Comparison of ENCODE assay signal across 1 cellular context in the genomic region with DNA sequence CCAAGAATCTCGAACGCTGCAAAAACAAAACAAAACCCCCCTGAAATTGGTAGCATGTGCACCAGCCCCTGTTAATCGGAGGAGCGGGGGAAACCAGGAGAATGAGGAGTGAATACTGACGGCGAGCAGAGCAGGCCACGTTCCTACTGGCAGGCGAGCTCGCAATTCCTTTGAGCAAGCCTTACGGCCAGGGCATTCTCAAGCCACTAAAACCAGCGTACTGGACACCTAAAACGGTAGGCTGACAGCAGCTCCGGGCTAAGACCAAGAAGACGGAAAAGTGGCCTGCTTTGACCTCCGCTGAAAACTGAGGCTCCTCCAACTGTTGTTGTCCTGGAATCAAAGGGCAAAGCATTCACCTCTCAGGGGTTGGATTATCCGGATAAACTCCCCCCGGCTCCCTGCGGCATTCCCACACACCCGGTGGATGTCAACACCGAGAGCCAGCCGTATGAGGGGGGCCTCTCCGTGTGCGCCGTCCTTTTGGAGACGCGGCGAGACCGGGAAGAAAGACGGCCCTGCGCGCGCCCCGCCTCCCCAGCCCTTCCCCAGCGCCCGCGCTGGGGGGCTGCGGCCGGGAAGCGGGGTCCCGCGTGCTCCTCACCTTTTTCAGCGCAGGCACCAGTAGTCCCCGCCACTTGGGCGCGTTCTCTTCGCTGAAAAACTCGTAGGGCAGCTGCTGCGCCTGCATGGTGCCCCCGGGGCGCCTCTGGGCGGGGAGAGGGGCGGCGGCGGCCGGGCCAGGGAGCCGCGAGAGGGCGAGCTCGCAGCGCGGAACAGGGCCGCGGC.
TF ChIP-seq lines count a peak whose summit lies in the region.

No MANE protein-coding gene starts in this region.

TF ChIP-seq in HepG2, 621 proteins besides CTCF, POLR2A, EP300 and RAD21 (continued from another document and continues in another):
- TF ChIP-seq, protein P1, sequence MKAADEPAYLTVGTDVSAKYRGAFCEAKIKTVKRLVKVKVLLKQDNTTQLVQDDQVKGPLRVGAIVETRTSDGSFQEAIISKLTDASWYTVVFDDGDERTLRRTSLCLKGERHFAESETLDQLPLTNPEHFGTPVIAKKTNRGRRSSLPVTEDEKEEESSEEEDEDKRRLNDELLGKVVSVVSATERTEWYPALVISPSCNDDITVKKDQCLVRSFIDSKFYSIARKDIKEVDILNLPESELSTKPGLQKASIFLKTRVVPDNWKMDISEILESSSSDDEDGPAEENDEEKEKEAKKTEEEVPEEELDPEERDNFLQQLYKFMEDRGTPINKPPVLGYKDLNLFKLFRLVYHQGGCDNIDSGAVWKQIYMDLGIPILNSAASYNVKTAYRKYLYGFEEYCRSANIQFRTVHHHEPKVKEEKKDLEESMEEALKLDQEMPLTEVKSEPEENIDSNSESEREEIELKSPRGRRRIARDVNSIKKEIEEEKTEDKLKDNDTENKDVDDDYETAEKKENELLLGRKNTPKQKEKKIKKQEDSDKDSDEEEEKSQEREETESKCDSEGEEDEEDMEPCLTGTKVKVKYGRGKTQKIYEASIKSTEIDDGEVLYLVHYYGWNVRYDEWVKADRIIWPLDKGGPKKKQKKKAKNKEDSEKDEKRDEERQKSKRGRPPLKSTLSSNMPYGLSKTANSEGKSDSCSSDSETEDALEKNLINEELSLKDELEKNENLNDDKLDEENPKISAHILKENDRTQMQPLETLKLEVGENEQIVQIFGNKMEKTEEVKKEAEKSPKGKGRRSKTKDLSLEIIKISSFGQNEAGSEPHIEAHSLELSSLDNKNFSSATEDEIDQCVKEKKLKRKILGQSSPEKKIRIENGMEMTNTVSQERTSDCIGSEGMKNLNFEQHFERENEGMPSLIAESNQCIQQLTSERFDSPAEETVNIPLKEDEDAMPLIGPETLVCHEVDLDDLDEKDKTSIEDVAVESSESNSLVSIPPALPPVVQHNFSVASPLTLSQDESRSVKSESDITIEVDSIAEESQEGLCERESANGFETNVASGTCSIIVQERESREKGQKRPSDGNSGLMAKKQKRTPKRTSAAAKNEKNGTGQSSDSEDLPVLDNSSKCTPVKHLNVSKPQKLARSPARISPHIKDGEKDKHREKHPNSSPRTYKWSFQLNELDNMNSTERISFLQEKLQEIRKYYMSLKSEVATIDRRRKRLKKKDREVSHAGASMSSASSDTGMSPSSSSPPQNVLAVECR (CRISPR knock-in tag; IDR thresholded peaks at IDR 0.05; ENCODE audit: borderline replicate concordance) = peak; percentile 44; the same call in 1 of the 2 replicates
- TF ChIP-seq ELF1 (CRISPR knock-in tag; IDR thresholded peaks at IDR 0.05) = no peak
- peak; percentile 18; the same call in 1 of the 2 replicates for TF ChIP-seq HDAC2 (CRISPR knock-in tag; IDR thresholded peaks at IDR 0.05)
- TF ChIP-seq SP2 (CRISPR knock-in tag; IDR thresholded peaks at IDR 0.05) = peak; percentile 31; the same call in 1 of the 2 replicates
- TF ChIP-seq, protein P2, sequence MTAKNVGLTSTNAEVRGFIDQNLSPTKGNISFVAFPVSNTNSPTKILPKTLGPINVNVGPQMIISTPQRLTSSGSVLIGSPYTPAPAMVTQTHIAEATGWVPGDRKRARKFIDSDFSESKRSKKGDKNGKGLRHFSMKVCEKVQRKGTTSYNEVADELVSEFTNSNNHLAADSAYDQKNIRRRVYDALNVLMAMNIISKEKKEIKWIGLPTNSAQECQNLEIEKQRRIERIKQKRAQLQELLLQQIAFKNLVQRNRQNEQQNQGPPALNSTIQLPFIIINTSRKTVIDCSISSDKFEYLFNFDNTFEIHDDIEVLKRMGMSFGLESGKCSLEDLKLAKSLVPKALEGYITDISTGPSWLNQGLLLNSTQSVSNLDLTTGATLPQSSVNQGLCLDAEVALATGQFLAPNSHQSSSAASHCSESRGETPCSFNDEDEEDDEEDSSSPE (CRISPR knock-in tag; IDR thresholded peaks at IDR 0.05) = no peak
- no peak for TF ChIP-seq KDM1A (CRISPR knock-in tag; IDR thresholded peaks at IDR 0.05)
- TF ChIP-seq, protein P3, sequence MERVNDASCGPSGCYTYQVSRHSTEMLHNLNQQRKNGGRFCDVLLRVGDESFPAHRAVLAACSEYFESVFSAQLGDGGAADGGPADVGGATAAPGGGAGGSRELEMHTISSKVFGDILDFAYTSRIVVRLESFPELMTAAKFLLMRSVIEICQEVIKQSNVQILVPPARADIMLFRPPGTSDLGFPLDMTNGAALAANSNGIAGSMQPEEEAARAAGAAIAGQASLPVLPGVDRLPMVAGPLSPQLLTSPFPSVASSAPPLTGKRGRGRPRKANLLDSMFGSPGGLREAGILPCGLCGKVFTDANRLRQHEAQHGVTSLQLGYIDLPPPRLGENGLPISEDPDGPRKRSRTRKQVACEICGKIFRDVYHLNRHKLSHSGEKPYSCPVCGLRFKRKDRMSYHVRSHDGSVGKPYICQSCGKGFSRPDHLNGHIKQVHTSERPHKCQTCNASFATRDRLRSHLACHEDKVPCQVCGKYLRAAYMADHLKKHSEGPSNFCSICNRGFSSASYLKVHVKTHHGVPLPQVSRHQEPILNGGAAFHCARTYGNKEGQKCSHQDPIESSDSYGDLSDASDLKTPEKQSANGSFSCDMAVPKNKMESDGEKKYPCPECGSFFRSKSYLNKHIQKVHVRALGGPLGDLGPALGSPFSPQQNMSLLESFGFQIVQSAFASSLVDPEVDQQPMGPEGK (CRISPR knock-in tag; IDR thresholded peaks at IDR 0.05) = peak; percentile 81
- TF ChIP-seq, protein P4, sequence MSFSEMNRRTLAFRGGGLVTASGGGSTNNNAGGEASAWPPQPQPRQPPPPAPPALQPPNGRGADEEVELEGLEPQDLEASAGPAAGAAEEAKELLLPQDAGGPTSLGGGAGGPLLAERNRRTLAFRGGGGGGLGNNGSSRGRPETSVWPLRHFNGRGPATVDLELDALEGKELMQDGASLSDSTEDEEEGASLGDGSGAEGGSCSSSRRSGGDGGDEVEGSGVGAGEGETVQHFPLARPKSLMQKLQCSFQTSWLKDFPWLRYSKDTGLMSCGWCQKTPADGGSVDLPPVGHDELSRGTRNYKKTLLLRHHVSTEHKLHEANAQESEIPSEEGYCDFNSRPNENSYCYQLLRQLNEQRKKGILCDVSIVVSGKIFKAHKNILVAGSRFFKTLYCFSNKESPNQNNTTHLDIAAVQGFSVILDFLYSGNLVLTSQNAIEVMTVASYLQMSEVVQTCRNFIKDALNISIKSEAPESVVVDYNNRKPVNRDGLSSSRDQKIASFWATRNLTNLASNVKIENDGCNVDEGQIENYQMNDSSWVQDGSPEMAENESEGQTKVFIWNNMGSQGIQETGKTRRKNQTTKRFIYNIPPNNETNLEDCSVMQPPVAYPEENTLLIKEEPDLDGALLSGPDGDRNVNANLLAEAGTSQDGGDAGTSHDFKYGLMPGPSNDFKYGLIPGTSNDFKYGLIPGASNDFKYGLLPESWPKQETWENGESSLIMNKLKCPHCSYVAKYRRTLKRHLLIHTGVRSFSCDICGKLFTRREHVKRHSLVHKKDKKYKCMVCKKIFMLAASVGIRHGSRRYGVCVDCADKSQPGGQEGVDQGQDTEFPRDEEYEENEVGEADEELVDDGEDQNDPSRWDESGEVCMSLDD (CRISPR knock-in tag; IDR thresholded peaks at IDR 0.05; ENCODE audit: borderline replicate concordance) = 0 out of 2 replicates have a peak, but pooled peaks have one; percentile 29
- TF ChIP-seq, protein P5, sequence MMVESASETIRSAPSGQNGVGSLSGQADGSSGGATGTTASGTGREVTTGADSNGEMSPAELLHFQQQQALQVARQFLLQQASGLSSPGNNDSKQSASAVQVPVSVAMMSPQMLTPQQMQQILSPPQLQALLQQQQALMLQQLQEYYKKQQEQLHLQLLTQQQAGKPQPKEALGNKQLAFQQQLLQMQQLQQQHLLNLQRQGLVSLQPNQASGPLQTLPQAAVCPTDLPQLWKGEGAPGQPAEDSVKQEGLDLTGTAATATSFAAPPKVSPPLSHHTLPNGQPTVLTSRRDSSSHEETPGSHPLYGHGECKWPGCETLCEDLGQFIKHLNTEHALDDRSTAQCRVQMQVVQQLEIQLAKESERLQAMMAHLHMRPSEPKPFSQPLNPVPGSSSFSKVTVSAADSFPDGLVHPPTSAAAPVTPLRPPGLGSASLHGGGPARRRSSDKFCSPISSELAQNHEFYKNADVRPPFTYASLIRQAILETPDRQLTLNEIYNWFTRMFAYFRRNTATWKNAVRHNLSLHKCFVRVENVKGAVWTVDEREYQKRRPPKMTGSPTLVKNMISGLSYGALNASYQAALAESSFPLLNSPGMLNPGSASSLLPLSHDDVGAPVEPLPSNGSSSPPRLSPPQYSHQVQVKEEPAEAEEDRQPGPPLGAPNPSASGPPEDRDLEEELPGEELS (CRISPR knock-in tag; IDR thresholded peaks at IDR 0.05) = no peak
- no peak for TF ChIP-seq TOPORS (CRISPR knock-in tag; IDR thresholded peaks at IDR 0.05)
- TF ChIP-seq, protein P6, sequence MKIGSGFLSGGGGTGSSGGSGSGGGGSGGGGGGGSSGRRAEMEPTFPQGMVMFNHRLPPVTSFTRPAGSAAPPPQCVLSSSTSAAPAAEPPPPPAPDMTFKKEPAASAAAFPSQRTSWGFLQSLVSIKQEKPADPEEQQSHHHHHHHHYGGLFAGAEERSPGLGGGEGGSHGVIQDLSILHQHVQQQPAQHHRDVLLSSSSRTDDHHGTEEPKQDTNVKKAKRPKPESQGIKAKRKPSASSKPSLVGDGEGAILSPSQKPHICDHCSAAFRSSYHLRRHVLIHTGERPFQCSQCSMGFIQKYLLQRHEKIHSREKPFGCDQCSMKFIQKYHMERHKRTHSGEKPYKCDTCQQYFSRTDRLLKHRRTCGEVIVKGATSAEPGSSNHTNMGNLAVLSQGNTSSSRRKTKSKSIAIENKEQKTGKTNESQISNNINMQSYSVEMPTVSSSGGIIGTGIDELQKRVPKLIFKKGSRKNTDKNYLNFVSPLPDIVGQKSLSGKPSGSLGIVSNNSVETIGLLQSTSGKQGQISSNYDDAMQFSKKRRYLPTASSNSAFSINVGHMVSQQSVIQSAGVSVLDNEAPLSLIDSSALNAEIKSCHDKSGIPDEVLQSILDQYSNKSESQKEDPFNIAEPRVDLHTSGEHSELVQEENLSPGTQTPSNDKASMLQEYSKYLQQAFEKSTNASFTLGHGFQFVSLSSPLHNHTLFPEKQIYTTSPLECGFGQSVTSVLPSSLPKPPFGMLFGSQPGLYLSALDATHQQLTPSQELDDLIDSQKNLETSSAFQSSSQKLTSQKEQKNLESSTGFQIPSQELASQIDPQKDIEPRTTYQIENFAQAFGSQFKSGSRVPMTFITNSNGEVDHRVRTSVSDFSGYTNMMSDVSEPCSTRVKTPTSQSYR (CRISPR knock-in tag; IDR thresholded peaks at IDR 0.05; ENCODE audit: borderline replicate concordance) = no peak
- TF ChIP-seq ZNF749 (CRISPR knock-in tag; IDR thresholded peaks at IDR 0.05; ENCODE audit: borderline replicate concordance) = no peak
- TF ChIP-seq, protein P7, sequence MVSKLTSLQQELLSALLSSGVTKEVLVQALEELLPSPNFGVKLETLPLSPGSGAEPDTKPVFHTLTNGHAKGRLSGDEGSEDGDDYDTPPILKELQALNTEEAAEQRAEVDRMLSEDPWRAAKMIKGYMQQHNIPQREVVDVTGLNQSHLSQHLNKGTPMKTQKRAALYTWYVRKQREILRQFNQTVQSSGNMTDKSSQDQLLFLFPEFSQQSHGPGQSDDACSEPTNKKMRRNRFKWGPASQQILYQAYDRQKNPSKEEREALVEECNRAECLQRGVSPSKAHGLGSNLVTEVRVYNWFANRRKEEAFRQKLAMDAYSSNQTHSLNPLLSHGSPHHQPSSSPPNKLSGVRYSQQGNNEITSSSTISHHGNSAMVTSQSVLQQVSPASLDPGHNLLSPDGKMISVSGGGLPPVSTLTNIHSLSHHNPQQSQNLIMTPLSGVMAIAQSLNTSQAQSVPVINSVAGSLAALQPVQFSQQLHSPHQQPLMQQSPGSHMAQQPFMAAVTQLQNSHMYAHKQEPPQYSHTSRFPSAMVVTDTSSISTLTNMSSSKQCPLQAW (CRISPR knock-in tag; IDR thresholded peaks at IDR 0.05) = peak; percentile 62; the same call in 1 of the 2 replicates
- no peak for TF ChIP-seq HOXA7 (CRISPR knock-in tag; IDR thresholded peaks at IDR 0.05)
- TF ChIP-seq PHB2 (IDR thresholded peaks at IDR 0.05; ENCODE audit: partially characterized antibody) = no peak
- no peak for TF ChIP-seq BCL6 (CRISPR knock-in tag; IDR thresholded peaks at IDR 0.05)
- TF ChIP-seq, protein P8, sequence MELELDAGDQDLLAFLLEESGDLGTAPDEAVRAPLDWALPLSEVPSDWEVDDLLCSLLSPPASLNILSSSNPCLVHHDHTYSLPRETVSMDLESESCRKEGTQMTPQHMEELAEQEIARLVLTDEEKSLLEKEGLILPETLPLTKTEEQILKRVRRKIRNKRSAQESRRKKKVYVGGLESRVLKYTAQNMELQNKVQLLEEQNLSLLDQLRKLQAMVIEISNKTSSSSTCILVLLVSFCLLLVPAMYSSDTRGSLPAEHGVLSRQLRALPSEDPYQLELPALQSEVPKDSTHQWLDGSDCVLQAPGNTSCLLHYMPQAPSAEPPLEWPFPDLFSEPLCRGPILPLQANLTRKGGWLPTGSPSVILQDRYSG (CRISPR knock-in tag; IDR thresholded peaks at IDR 0.05) = peak; percentile 64; the same call in 1 of the 2 replicates
- TF ChIP-seq, protein P9, sequence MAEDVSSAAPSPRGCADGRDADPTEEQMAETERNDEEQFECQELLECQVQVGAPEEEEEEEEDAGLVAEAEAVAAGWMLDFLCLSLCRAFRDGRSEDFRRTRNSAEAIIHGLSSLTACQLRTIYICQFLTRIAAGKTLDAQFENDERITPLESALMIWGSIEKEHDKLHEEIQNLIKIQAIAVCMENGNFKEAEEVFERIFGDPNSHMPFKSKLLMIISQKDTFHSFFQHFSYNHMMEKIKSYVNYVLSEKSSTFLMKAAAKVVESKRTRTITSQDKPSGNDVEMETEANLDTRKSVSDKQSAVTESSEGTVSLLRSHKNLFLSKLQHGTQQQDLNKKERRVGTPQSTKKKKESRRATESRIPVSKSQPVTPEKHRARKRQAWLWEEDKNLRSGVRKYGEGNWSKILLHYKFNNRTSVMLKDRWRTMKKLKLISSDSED (CRISPR knock-in tag; IDR thresholded peaks at IDR 0.05) = no peak
- TF ChIP-seq ZNF562 (CRISPR knock-in tag; IDR thresholded peaks at IDR 0.05; ENCODE audit: borderline replicate concordance) = no peak; the same call in 1 of the 2 replicates
- TF ChIP-seq GABPA (IDR thresholded peaks at IDR 0.05; ENCODE audit: low read depth, low read length) = no peak
- no peak for TF ChIP-seq GABPA (CRISPR knock-in tag; IDR thresholded peaks at IDR 0.05; ENCODE audit: low read depth)
- TF ChIP-seq ZFP90 (CRISPR knock-in tag; IDR thresholded peaks at IDR 0.05; ENCODE audit: borderline replicate concordance) = peak; percentile 83; the same call in 1 of the 2 replicates
- TF ChIP-seq, protein P10, sequence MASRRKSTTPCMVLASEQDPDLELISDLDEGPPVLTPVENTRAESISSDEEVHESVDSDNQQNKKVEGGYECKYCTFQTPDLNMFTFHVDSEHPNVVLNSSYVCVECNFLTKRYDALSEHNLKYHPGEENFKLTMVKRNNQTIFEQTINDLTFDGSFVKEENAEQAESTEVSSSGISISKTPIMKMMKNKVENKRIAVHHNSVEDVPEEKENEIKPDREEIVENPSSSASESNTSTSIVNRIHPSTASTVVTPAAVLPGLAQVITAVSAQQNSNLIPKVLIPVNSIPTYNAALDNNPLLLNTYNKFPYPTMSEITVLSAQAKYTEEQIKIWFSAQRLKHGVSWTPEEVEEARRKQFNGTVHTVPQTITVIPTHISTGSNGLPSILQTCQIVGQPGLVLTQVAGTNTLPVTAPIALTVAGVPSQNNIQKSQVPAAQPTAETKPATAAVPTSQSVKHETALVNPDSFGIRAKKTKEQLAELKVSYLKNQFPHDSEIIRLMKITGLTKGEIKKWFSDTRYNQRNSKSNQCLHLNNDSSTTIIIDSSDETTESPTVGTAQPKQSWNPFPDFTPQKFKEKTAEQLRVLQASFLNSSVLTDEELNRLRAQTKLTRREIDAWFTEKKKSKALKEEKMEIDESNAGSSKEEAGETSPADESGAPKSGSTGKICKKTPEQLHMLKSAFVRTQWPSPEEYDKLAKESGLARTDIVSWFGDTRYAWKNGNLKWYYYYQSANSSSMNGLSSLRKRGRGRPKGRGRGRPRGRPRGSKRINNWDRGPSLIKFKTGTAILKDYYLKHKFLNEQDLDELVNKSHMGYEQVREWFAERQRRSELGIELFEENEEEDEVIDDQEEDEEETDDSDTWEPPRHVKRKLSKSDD (CRISPR knock-in tag; IDR thresholded peaks at IDR 0.05; ENCODE audit: low read depth) = 0 out of 2 replicates have a peak, but pooled peaks have one; percentile 44
- no peak for TF ChIP-seq ZNF720 (CRISPR knock-in tag; IDR thresholded peaks at IDR 0.05)
- TF ChIP-seq ZBTB3 (CRISPR knock-in tag; IDR thresholded peaks at IDR 0.05; ENCODE audit: borderline replicate concordance, low read depth) = no peak
